In genomic region chr1:184975208-184975875, GRCh38 we compare ENCODE assay signal across 1 cellular context.
TF ChIP-seq lines count a peak whose summit lies in the region.

No MANE protein-coding gene starts in this region.

TF ChIP-seq in HepG2, 621 proteins besides CTCF, POLR2A, EP300 and RAD21 (continued from another document and continues in another):
- no peak for TF ChIP-seq SKIL (CRISPR knock-in tag; IDR thresholded peaks at IDR 0.05; ENCODE audit: borderline replicate concordance)
- no peak for TF ChIP-seq PLRG1 (conservative IDR thresholded peaks at IDR 0.05)
- TF ChIP-seq ZBTB34 (CRISPR knock-in tag; IDR thresholded peaks at IDR 0.05): no peak
- no peak for TF ChIP-seq E2F5 (CRISPR knock-in tag; conservative IDR thresholded peaks at IDR 0.05)
- TF ChIP-seq MIER2 (CRISPR knock-in tag; IDR thresholded peaks at IDR 0.05): no peak
- no peak for TF ChIP-seq REXO4 (CRISPR knock-in tag; IDR thresholded peaks at IDR 0.05; ENCODE audit: borderline replicate concordance)
- no peak for TF ChIP-seq HHEX (CRISPR knock-in tag; IDR thresholded peaks at IDR 0.05)
- TF ChIP-seq NCOR1 (IDR thresholded peaks at IDR 0.05; ENCODE audit: borderline replicate concordance, low read length): no peak; the same call in 1 of the 2 replicates
- TF ChIP-seq ZNF468 (CRISPR knock-in tag; IDR thresholded peaks at IDR 0.05): no peak
- TF ChIP-seq ZSCAN30 (CRISPR knock-in tag; IDR thresholded peaks at IDR 0.05): no peak
- no peak for TF ChIP-seq CC2D1A (CRISPR knock-in tag; IDR thresholded peaks at IDR 0.05)
- TF ChIP-seq KLF16 (CRISPR knock-in tag; IDR thresholded peaks at IDR 0.05): no peak
- TF ChIP-seq SNAPC5 (CRISPR knock-in tag; IDR thresholded peaks at IDR 0.05; ENCODE audit: borderline replicate concordance): no peak
- TF ChIP-seq ZFP90 (CRISPR knock-in tag; IDR thresholded peaks at IDR 0.05; ENCODE audit: borderline replicate concordance): no peak
- no peak for TF ChIP-seq RXRA (CRISPR knock-in tag; IDR thresholded peaks at IDR 0.05)
- TF ChIP-seq CEBPG (CRISPR knock-in tag; IDR thresholded peaks at IDR 0.05): peak; percentile 53; the same call in 1 of the 2 replicates
- no peak for TF ChIP-seq FOXP1 (IDR thresholded peaks at IDR 0.05)
- peak; percentile 19; the same call in 1 of the 2 replicates for TF ChIP-seq FOXP1 (CRISPR knock-in tag; IDR thresholded peaks at IDR 0.05)
- TF ChIP-seq RFX5 (IDR thresholded peaks at IDR 0.05; ENCODE audit: low read depth, low read length): no peak
- TF ChIP-seq ZNF576 (CRISPR knock-in tag; IDR thresholded peaks at IDR 0.05): no peak
- peak; percentile 71 for TF ChIP-seq RARA (CRISPR knock-in tag; IDR thresholded peaks at IDR 0.05)
- TF ChIP-seq ZBED4 (CRISPR knock-in tag; IDR thresholded peaks at IDR 0.05; ENCODE audit: borderline replicate concordance): no peak
- no peak for TF ChIP-seq ZNF121 (CRISPR knock-in tag; IDR thresholded peaks at IDR 0.05)
- TF ChIP-seq GFI1 (CRISPR knock-in tag; IDR thresholded peaks at IDR 0.05; ENCODE audit: borderline replicate concordance): no peak
- no peak; the same call in 1 of the 2 replicates for TF ChIP-seq CREM (IDR thresholded peaks at IDR 0.05)
- no peak for TF ChIP-seq CREM (CRISPR knock-in tag; IDR thresholded peaks at IDR 0.05)
- TF ChIP-seq ZFP36L2 (CRISPR knock-in tag; IDR thresholded peaks at IDR 0.05): no peak
- no peak for TF ChIP-seq TOE1 (CRISPR knock-in tag; IDR thresholded peaks at IDR 0.05)
- 0 out of 2 replicates have a peak, but pooled peaks have one; percentile 7 for TF ChIP-seq ATF7 (IDR thresholded peaks at IDR 0.05)
- TF ChIP-seq ATF7 (CRISPR knock-in tag; IDR thresholded peaks at IDR 0.05): no peak
- TF ChIP-seq HIVEP1 (CRISPR knock-in tag; IDR thresholded peaks at IDR 0.05): no peak
- no peak for TF ChIP-seq TFDP1 (CRISPR knock-in tag; IDR thresholded peaks at IDR 0.05; ENCODE audit: borderline replicate concordance)
- TF ChIP-seq NFE2 (CRISPR knock-in tag; IDR thresholded peaks at IDR 0.05): no peak
- peak; percentile 80 for TF ChIP-seq FOXA3 (CRISPR knock-in tag; IDR thresholded peaks at IDR 0.05)
- no peak for TF ChIP-seq SOX13 (IDR thresholded peaks at IDR 0.05)
- TF ChIP-seq SOX13 (CRISPR knock-in tag; conservative IDR thresholded peaks at IDR 0.05 in 1 of 2, IDR thresholded peaks at IDR 0.05 in 1 of 2): peak in 1 of 2 experiments; percentile 43; a peak in 1 of 4 replicates
- no peak for TF ChIP-seq FOXA1 (IDR thresholded peaks at IDR 0.05)
- peak; percentile 70 for TF ChIP-seq FOXA1 (CRISPR knock-in tag; IDR thresholded peaks at IDR 0.05)
- no peak for TF ChIP-seq ZNF790 (CRISPR knock-in tag; IDR thresholded peaks at IDR 0.05; ENCODE audit: borderline replicate concordance)
- no peak for TF ChIP-seq NRL (CRISPR knock-in tag; IDR thresholded peaks at IDR 0.05; ENCODE audit: borderline replicate concordance)
- no peak for TF ChIP-seq ZNF781 (CRISPR knock-in tag; IDR thresholded peaks at IDR 0.05; ENCODE audit: borderline replicate concordance, not compliant biosample characterization)
- no peak for TF ChIP-seq TEF (CRISPR knock-in tag; IDR thresholded peaks at IDR 0.05)
- TF ChIP-seq ZFP1 (CRISPR knock-in tag; IDR thresholded peaks at IDR 0.05): no peak
- peak; percentile 60; the same call in 1 of the 2 replicates for TF ChIP-seq ZBTB43 (CRISPR knock-in tag; conservative IDR thresholded peaks at IDR 0.05)
- TF ChIP-seq ERF (CRISPR knock-in tag; IDR thresholded peaks at IDR 0.05): no peak
- TF ChIP-seq ZHX2 (IDR thresholded peaks at IDR 0.05; ENCODE audit: low read depth): no peak
- no peak for TF ChIP-seq ZHX2 (CRISPR knock-in tag; IDR thresholded peaks at IDR 0.05; ENCODE audit: borderline replicate concordance)
- peak; percentile 88 for TF ChIP-seq PPARG (CRISPR knock-in tag; conservative IDR thresholded peaks at IDR 0.05)
- no peak for TF ChIP-seq MED13 (CRISPR knock-in tag; IDR thresholded peaks at IDR 0.05)
- TF ChIP-seq BCL6 (CRISPR knock-in tag; IDR thresholded peaks at IDR 0.05): peak; percentile 76
